Comparison of ENCODE assay signal across 1 cellular context in genomic region chr22:36352775-36353507, GRCh38.
TF ChIP-seq lines count a peak whose summit lies in the region.

No MANE protein-coding gene starts in this region.

TF ChIP-seq in HepG2, 621 proteins besides CTCF, POLR2A, EP300 and RAD21 (continued from another document and continues in another):
- no peak for TF ChIP-seq LRRFIP1 (CRISPR knock-in tag; conservative IDR thresholded peaks at IDR 0.05)
- TF ChIP-seq CC2D1A (CRISPR knock-in tag; IDR thresholded peaks at IDR 0.05), result no peak
- TF ChIP-seq FLYWCH1 (CRISPR knock-in tag; IDR thresholded peaks at IDR 0.05), result no peak
- no peak for TF ChIP-seq CENPX (CRISPR knock-in tag; IDR thresholded peaks at IDR 0.05)
- TF ChIP-seq ZNF44 (CRISPR knock-in tag; IDR thresholded peaks at IDR 0.05), result no peak
- TF ChIP-seq AGO1 (IDR thresholded peaks at IDR 0.05; ENCODE audit: low read depth, low read length, poor library complexity, severe bottlenecking), result no peak
- no peak for TF ChIP-seq FOXC1 (CRISPR knock-in tag; IDR thresholded peaks at IDR 0.05; ENCODE audit: borderline replicate concordance)
- no peak for TF ChIP-seq MZF1 (CRISPR knock-in tag; IDR thresholded peaks at IDR 0.05; ENCODE audit: borderline replicate concordance)
- no peak for TF ChIP-seq ISX (CRISPR knock-in tag; conservative IDR thresholded peaks at IDR 0.05)
- TF ChIP-seq ZNF234 (CRISPR knock-in tag; conservative IDR thresholded peaks at IDR 0.05), result no peak
- TF ChIP-seq ZNF281 (CRISPR knock-in tag; IDR thresholded peaks at IDR 0.05; ENCODE audit: borderline replicate concordance), result peak; percentile 16; the same call in 1 of the 2 replicates
- TF ChIP-seq DRAP1 (CRISPR knock-in tag; IDR thresholded peaks at IDR 0.05), result no peak
- no peak for TF ChIP-seq PPARG (CRISPR knock-in tag; conservative IDR thresholded peaks at IDR 0.05)
- no peak for TF ChIP-seq NBN (conservative IDR thresholded peaks at IDR 0.05)
- TF ChIP-seq SKIL (CRISPR knock-in tag; IDR thresholded peaks at IDR 0.05; ENCODE audit: borderline replicate concordance), result 0 out of 2 replicates have a peak, but pooled peaks have one; percentile 32
- TF ChIP-seq HNRNPUL1 (IDR thresholded peaks at IDR 0.05; ENCODE audit: low read depth, low read length), result no peak
- no peak for TF ChIP-seq TRIM24 (CRISPR knock-in tag; IDR thresholded peaks at IDR 0.05)
- TF ChIP-seq ETV5 (CRISPR knock-in tag; IDR thresholded peaks at IDR 0.05; ENCODE audit: borderline replicate concordance), result peak; percentile 31; the same call in 1 of the 2 replicates
- no peak for TF ChIP-seq BCLAF1 (IDR thresholded peaks at IDR 0.05)
- TF ChIP-seq ZNF263 (CRISPR knock-in tag; IDR thresholded peaks at IDR 0.05), result no peak; the same call in 1 of the 2 replicates
- TF ChIP-seq DNMT3B (CRISPR knock-in tag; conservative IDR thresholded peaks at IDR 0.05), result no peak
- TF ChIP-seq, protein P1, sequence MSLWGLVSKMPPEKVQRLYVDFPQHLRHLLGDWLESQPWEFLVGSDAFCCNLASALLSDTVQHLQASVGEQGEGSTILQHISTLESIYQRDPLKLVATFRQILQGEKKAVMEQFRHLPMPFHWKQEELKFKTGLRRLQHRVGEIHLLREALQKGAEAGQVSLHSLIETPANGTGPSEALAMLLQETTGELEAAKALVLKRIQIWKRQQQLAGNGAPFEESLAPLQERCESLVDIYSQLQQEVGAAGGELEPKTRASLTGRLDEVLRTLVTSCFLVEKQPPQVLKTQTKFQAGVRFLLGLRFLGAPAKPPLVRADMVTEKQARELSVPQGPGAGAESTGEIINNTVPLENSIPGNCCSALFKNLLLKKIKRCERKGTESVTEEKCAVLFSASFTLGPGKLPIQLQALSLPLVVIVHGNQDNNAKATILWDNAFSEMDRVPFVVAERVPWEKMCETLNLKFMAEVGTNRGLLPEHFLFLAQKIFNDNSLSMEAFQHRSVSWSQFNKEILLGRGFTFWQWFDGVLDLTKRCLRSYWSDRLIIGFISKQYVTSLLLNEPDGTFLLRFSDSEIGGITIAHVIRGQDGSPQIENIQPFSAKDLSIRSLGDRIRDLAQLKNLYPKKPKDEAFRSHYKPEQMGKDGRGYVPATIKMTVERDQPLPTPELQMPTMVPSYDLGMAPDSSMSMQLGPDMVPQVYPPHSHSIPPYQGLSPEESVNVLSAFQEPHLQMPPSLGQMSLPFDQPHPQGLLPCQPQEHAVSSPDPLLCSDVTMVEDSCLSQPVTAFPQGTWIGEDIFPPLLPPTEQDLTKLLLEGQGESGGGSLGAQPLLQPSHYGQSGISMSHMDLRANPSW (CRISPR knock-in tag; IDR thresholded peaks at IDR 0.05; ENCODE audit: borderline replicate concordance), result no peak
- TF ChIP-seq, protein P2, sequence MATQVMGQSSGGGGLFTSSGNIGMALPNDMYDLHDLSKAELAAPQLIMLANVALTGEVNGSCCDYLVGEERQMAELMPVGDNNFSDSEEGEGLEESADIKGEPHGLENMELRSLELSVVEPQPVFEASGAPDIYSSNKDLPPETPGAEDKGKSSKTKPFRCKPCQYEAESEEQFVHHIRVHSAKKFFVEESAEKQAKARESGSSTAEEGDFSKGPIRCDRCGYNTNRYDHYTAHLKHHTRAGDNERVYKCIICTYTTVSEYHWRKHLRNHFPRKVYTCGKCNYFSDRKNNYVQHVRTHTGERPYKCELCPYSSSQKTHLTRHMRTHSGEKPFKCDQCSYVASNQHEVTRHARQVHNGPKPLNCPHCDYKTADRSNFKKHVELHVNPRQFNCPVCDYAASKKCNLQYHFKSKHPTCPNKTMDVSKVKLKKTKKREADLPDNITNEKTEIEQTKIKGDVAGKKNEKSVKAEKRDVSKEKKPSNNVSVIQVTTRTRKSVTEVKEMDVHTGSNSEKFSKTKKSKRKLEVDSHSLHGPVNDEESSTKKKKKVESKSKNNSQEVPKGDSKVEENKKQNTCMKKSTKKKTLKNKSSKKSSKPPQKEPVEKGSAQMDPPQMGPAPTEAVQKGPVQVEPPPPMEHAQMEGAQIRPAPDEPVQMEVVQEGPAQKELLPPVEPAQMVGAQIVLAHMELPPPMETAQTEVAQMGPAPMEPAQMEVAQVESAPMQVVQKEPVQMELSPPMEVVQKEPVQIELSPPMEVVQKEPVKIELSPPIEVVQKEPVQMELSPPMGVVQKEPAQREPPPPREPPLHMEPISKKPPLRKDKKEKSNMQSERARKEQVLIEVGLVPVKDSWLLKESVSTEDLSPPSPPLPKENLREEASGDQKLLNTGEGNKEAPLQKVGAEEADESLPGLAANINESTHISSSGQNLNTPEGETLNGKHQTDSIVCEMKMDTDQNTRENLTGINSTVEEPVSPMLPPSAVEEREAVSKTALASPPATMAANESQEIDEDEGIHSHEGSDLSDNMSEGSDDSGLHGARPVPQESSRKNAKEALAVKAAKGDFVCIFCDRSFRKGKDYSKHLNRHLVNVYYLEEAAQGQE (IDR thresholded peaks at IDR 0.05; ENCODE audit: borderline replicate concordance in 1 of 2, low read depth in 1 of 2, low read length in 2 of 2), result no peak
- TF ChIP-seq POGZ (CRISPR knock-in tag; IDR thresholded peaks at IDR 0.05), result no peak
- TF ChIP-seq SNAPC5 (CRISPR knock-in tag; IDR thresholded peaks at IDR 0.05; ENCODE audit: borderline replicate concordance), result no peak
- no peak for TF ChIP-seq ZNF468 (CRISPR knock-in tag; IDR thresholded peaks at IDR 0.05)
- no peak; the same call in 1 of the 2 replicates for TF ChIP-seq FOSL1 (CRISPR knock-in tag; IDR thresholded peaks at IDR 0.05; ENCODE audit: borderline replicate concordance)
- TF ChIP-seq ZKSCAN8 (CRISPR knock-in tag; IDR thresholded peaks at IDR 0.05; ENCODE audit: borderline replicate concordance), result no peak
- no peak for TF ChIP-seq ZFP62 (CRISPR knock-in tag; IDR thresholded peaks at IDR 0.05)
- no peak for TF ChIP-seq ZNF274 (CRISPR knock-in tag; IDR thresholded peaks at IDR 0.05)
- peak; percentile 48; the same call in 1 of the 2 replicates for TF ChIP-seq NR2C2 (CRISPR knock-in tag; IDR thresholded peaks at IDR 0.05; ENCODE audit: borderline replicate concordance)
- TF ChIP-seq STAT5B (CRISPR knock-in tag; IDR thresholded peaks at IDR 0.05), result no peak
- no peak for TF ChIP-seq RFXAP (CRISPR knock-in tag; IDR thresholded peaks at IDR 0.05; ENCODE audit: borderline replicate concordance)
- TF ChIP-seq SP1 (IDR thresholded peaks at IDR 0.05), result no peak
- TF ChIP-seq SP1 (CRISPR knock-in tag; IDR thresholded peaks at IDR 0.05), result no peak
- no peak for TF ChIP-seq GABPA (IDR thresholded peaks at IDR 0.05; ENCODE audit: low read depth, low read length)
- TF ChIP-seq GABPA (CRISPR knock-in tag; IDR thresholded peaks at IDR 0.05; ENCODE audit: low read depth), result no peak
- TF ChIP-seq, protein P3, sequence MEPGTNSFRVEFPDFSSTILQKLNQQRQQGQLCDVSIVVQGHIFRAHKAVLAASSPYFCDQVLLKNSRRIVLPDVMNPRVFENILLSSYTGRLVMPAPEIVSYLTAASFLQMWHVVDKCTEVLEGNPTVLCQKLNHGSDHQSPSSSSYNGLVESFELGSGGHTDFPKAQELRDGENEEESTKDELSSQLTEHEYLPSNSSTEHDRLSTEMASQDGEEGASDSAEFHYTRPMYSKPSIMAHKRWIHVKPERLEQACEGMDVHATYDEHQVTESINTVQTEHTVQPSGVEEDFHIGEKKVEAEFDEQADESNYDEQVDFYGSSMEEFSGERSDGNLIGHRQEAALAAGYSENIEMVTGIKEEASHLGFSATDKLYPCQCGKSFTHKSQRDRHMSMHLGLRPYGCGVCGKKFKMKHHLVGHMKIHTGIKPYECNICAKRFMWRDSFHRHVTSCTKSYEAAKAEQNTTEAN (CRISPR knock-in tag; conservative IDR thresholded peaks at IDR 0.05), result no peak; the same call in 1 of the 2 replicates
- no peak for TF ChIP-seq ZFYVE20 (CRISPR knock-in tag; IDR thresholded peaks at IDR 0.05; ENCODE audit: borderline replicate concordance, low read depth)
- 0 out of 2 replicates have a peak, but pooled peaks have one; percentile 25 for TF ChIP-seq ZNF629 (CRISPR knock-in tag; conservative IDR thresholded peaks at IDR 0.05)
- TF ChIP-seq ZNF879 (CRISPR knock-in tag; IDR thresholded peaks at IDR 0.05), result no peak
- TF ChIP-seq DPF2 (CRISPR knock-in tag; IDR thresholded peaks at IDR 0.05; ENCODE audit: borderline replicate concordance, low read depth), result no peak
- no peak for TF ChIP-seq ZNF569 (CRISPR knock-in tag; IDR thresholded peaks at IDR 0.05; ENCODE audit: borderline replicate concordance)
